ENCODE assay signal across 10 cellular contexts in genomic region chr11:77449060-77449521, GRCh38. TPM values are rescaled to one million over a fixed set of nuclear protein-coding genes. Genes with fewer than 3 reads are reported as not detected.
DNase-seq lines count a peak whose midpoint lies in the region; ATAC-seq and TF ChIP-seq lines count a peak whose summit lies in the region.
"Had no signal": no experiment of that assay in that cellular context is flagged by ENCODE, and none has a peak within 500 bp of the region (broad histone marks: within the 10 kb centered on the region; RNA-seq: fewer than 3 reads in every experiment).

No MANE protein-coding gene starts in this region.

- H3K36me3 Mint-ChIP-seq in CD8-positive, alpha-beta T cell: no peaks in the 10 kb centered on the region
- H3K36me3 Mint-ChIP-seq in activated naive CD8-positive, alpha-beta T cell: no peaks in the 10 kb centered on the region

- TF ChIP-seq CTCF in CD8-positive, alpha-beta T cell (IDR thresholded peaks at IDR 0.05): no peak

- H3K9me3 ChIP-seq in CD8-positive, alpha-beta T cell (ENCODE audit: low read length): no peaks in the 10 kb centered on the region

- no peak overlapping the region for H3K4me3 ChIP-seq in CD8-positive, alpha-beta T cell (ENCODE audit: low read depth, low read length)

- H3K4me1 Mint-ChIP-seq in CD8-positive, alpha-beta T cell (ENCODE audit: low read depth): peaks cover 22% of the 10 kb centered on the region
- H3K4me1 Mint-ChIP-seq in activated naive CD8-positive, alpha-beta T cell (ENCODE audit: low read depth): peaks cover 41% of the 10 kb centered on the region

- H3K27me3 Mint-ChIP-seq in CD8-positive, alpha-beta T cell (ENCODE audit: low read depth): no peaks in the 10 kb centered on the region
- H3K27me3 Mint-ChIP-seq in activated naive CD8-positive, alpha-beta T cell: no peaks in the 10 kb centered on the region

- CTCF ChIA-PET in CD8-positive, alpha-beta T cell (lab: Charles Lee): no interaction called here

- H3K4me3 Mint-ChIP-seq in CD8-positive, alpha-beta T cell: peak overlapping the region; percentile 29
- peak overlapping the region; percentile 48 for H3K4me3 Mint-ChIP-seq in activated naive CD8-positive, alpha-beta T cell

- H3K27ac Mint-ChIP-seq in CD8-positive, alpha-beta T cell: peak overlapping the region; percentile 55
- peak overlapping the region; percentile 47 for H3K27ac Mint-ChIP-seq in activated naive CD8-positive, alpha-beta T cell

- no peaks in the 10 kb centered on the region for H3K36me3 ChIP-seq in CD8-positive, alpha-beta T cell (ENCODE audit: insufficient read depth, low read length)

- H3K27ac ChIP-seq in CD8-positive, alpha-beta T cell (ENCODE audit: low read depth, low read length): no peak overlapping the region

- H3K4me1 ChIP-seq in CD8-positive, alpha-beta T cell (ENCODE audit: insufficient read depth, low read length): peaks cover 19% of the 10 kb centered on the region

- POLR2A ChIA-PET in CD8-positive, alpha-beta T cell (lab: Charles Lee): interaction anchor here (0.6 to 1.2 kb wide), 3 partner anchors 22 to 127 kb away, joined by 3 to 10 read pairs (median 3); no protein-coding TSS in a partner anchor

- ATAC-seq in CD8-positive, alpha-beta T cell: no peak
- ATAC-seq in GM19372 (IDR thresholded peaks at IDR 0.05; ENCODE audit: low read depth, unreplicated experiment): peak; percentile 51
- peak; percentile 40 for ATAC-seq in HG03175 (IDR thresholded peaks at IDR 0.05; ENCODE audit: unreplicated experiment)

- no peak for DNase-seq in CD8-positive, alpha-beta T cell
- DNase-seq in 8988T (no peak), foreskin melanocyte (no peak), NCI-H446 treated with DMSO at 0.1 percent for 48 hours (lab: John Stamatoyannopoulos, UW) (no peak)
- DNase-seq in stimulated activated CD4-positive, alpha-beta T cell treated with anti-CD3 and anti-CD28 coated beads, Interleukin-12 subunit alpha, Interleukin-12 subunit beta, amount 100 ng/mL, for 4 hours: no peak
- DNase-seq: DMS79, NCI-H1436 treated with DMSO at 0.1 percent for 48 hours had no signal

- intact Hi-C loops in CD8-positive, alpha-beta T cell (cut with DNase I, micrococcal nuclease): loop anchor here in 1 of 2 experiments (5.0 kb wide), 1 partner anchor 58 kb away; no protein-coding TSS in a partner anchor

- no peaks in the 10 kb centered on the region for H3K27me3 ChIP-seq in CD8-positive, alpha-beta T cell (ENCODE audit: insufficient read depth, low read length)

- H3K9me3 Mint-ChIP-seq in CD8-positive, alpha-beta T cell: no peaks in the 10 kb centered on the region
- no peaks in the 10 kb centered on the region for H3K9me3 Mint-ChIP-seq in activated naive CD8-positive, alpha-beta T cell (ENCODE audit: low read depth)

RNA-seq across cellular contexts. Expression of gene PAK1, which starts 24.8 kb away (rescaled TPM):
- total RNA-seq in CD8-positive, alpha-beta T cell: 10 to 100 TPM; 16.9 to 18.7 TPM
